Comparison of ENCODE assay signal across 17 cellular contexts in genomic region chr10:14408139-14408538, GRCh38.
DNase-seq lines count a peak whose midpoint lies in the region; ATAC-seq, FAIRE-seq and TF ChIP-seq lines count a peak whose summit lies in the region.
"Had no signal": no experiment of that assay in that cellular context is flagged by ENCODE, and none has a peak within 500 bp of the region (broad histone marks: within the 10 kb centered on the region; RNA-seq: fewer than 3 reads in every experiment).

No MANE protein-coding gene starts in this region.

- H3K4me3 ChIP-seq in GM12878 (no peak overlapping the region), smooth muscle cell (no peak overlapping the region)
- H3K4me3 ChIP-seq: K562, SJSA1 had no signal

- TF ChIP-seq EP300 in GM12878 (IDR thresholded peaks at IDR 0.05; ENCODE audit: borderline replicate concordance in 1 of 2, control insufficient read depth in 1 of 2, low read depth in 2 of 2, low read length in 2 of 2), result no peak

- H2AFZ ChIP-seq in GM12878 (ENCODE audit: control insufficient read depth, low read depth, low read length), result no peak overlapping the region
- H2AFZ ChIP-seq in smooth muscle cell (ENCODE audit: low read depth), result peak overlapping the region; percentile 67

- H4K20me1 ChIP-seq in GM12878 (ENCODE audit: control insufficient read depth, insufficient read depth) (no peaks in the 10 kb centered on the region), smooth muscle cell (ENCODE audit: low read depth) (no peaks in the 10 kb centered on the region)

- RAD21 ChIA-PET in GM12878 (lab: Charles Lee; ENCODE audit: unreplicated experiment), result no interaction called here

- H3K4me1 ChIP-seq in GM12878 (ENCODE audit: control insufficient read depth, insufficient read depth, low read length), result no peaks in the 10 kb centered on the region
- peaks cover 20% of the 10 kb centered on the region for H3K4me1 ChIP-seq in smooth muscle cell (ENCODE audit: low read depth)

- H3K27ac ChIP-seq in GM12878 (ENCODE audit: control insufficient read depth, insufficient read depth) (no peak overlapping the region), smooth muscle cell (ENCODE audit: low read depth) (peak overlapping the region; percentile 94)
- H3K27ac ChIP-seq: SJSA1 had no signal

- peaks cover 14% of the 10 kb centered on the region for H3F3A ChIP-seq in smooth muscle cell (ENCODE audit: low read depth)

- no TSS peak for BruUV-seq in GM12878 (replicated peaks; lab: Mats Ljungman, UMichigan)

- H3K79me2 ChIP-seq in GM12878 (ENCODE audit: control insufficient read depth, insufficient read depth, low read length) (no peaks in the 10 kb centered on the region), smooth muscle cell (ENCODE audit: low read depth) (no peaks in the 10 kb centered on the region)

- intact Hi-C loops in GM12878 (cut with micrococcal nuclease; ENCODE audit: unreplicated experiment), result no loop called here

- in situ Hi-C loops in GM12878 (cut with MboI), result no loop called here

- SMC1A ChIA-PET in GM12878 (lab: Charles Lee; ENCODE audit: uncharacterized antibody, unreplicated experiment), result no interaction called here

- ATAC-seq in GM12878, result 0 out of 3 replicates have a peak, but pooled peaks have one; percentile 15
- no peak for ATAC-seq in GM21367 (IDR thresholded peaks at IDR 0.05; ENCODE audit: unreplicated experiment)
- ATAC-seq: CD8-positive, alpha-beta T cell; K562 had no signal

- H3K27me3 ChIP-seq in GM12878 (replicated peaks in 1 of 2; ENCODE audit: control insufficient read depth in 2 of 2, insufficient read depth in 2 of 2, low read length in 1 of 2) (peaks cover 4% of the 10 kb centered on the region in 2 experiments), smooth muscle cell (ENCODE audit: low read depth) (no peaks in the 10 kb centered on the region)
- H3K27me3 ChIP-seq: SJSA1 had no signal

- no peaks in the 10 kb centered on the region for H3K9me3 ChIP-seq in GM12878 (replicated peaks; ENCODE audit: control insufficient read depth, insufficient read depth, low read length)
- no peaks in the 10 kb centered on the region for H3K9me3 ChIP-seq in smooth muscle cell (replicated peaks; ENCODE audit: low read depth)
- H3K9me3 ChIP-seq: SJSA1 had no signal

- no peak overlapping the region for H3K4me2 ChIP-seq in GM12878 (ENCODE audit: control insufficient read depth, insufficient read depth)
- peak overlapping the region; percentile 61 for H3K4me2 ChIP-seq in smooth muscle cell

- H3K36me3 ChIP-seq in GM12878 (ENCODE audit: control insufficient read depth in 2 of 2, insufficient read depth in 2 of 2, low read length in 1 of 2), result no peaks in the 10 kb centered on the region
- no peaks in the 10 kb centered on the region for H3K36me3 ChIP-seq in smooth muscle cell (ENCODE audit: low read depth)
- H3K36me3 ChIP-seq: SJSA1 had no signal

- CTCF ChIA-PET in GM12878 (lab: Yijun Ruan, JAX), result no interaction called here

- no peak for FAIRE-seq in GM12878 (lab: Jason Lieb, UNC)
- FAIRE-seq: D721Med, H54, K562 had no signal

- WGBS in GM12878 (ENCODE audit: insufficient coverage, insufficient replicate concordance, low lambda C conversion rate, missing lambda C conversion rate), result 22% methylated on average over 2 of the region's 2 CpGs
- WGBS in smooth muscle cell (ENCODE audit: low lambda C conversion rate), result 72% methylated on average over 2 of the region's 2 CpGs

- TF ChIP-seq CTCF in GM12878 (IDR thresholded peaks at IDR 0.05 in 2 of 3, conservative IDR thresholded peaks at IDR 0.05 in 1 of 3; ENCODE audit: control insufficient read depth in 2 of 3, extremely low read depth in 1 of 3, insufficient read depth in 1 of 3, low read depth in 3 of 3, low read length in 3 of 3) (no peak), smooth muscle cell (IDR thresholded peaks at IDR 0.05; ENCODE audit: borderline replicate concordance, insufficient read depth, poor library complexity, severe bottlenecking) (no peak)

- POLR2A ChIA-PET in GM12878 (lab: Charles Lee), result no interaction called here

- DNase-seq in NOMO-1 treated with DMSO at 0.1 percent for 48 hours (lab: John Stamatoyannopoulos, UW; ENCODE audit: unreplicated experiment), result peak; percentile 52
- no peak for DNase-seq in NOMO-1 treated with dmso at 0.1 percent for 144 hours (lab: John Stamatoyannopoulos, UW; ENCODE audit: unreplicated experiment)
- peak; percentile 24 for DNase-seq in M059J (ENCODE audit: low read depth)
- DNase-seq in GM12878 (ENCODE audit: low read depth, low spot score), result no peak
- no peak for DNase-seq in smooth muscle cell (lab: John Stamatoyannopoulos, UW; ENCODE audit: unreplicated experiment)
- no peak for DNase-seq in iPS-NIHi7 (ENCODE audit: extremely low spot score)
- DNase-seq in GDM1 (lab: John Stamatoyannopoulos, UW), result no peak
- DNase-seq: CD8-positive, alpha-beta T cell; NCI-H1092; NCI-H146; NCI-H2081 treated with DMSO at 0.1 percent for 48 hours; NCI-H774 had no signal

- TF ChIP-seq RAD21 in GM12878 (IDR thresholded peaks at IDR 0.05; ENCODE audit: insufficient read depth, low read depth, low read length), result no peak

- no peak for TF ChIP-seq POLR2A in GM12878 (IDR thresholded peaks at IDR 0.05; ENCODE audit: low read depth, low read length)

- H3K9ac ChIP-seq in GM12878 (ENCODE audit: control insufficient read depth, insufficient read depth, low read length), result no peak overlapping the region
- peak overlapping the region; percentile 68 for H3K9ac ChIP-seq in smooth muscle cell (ENCODE audit: low read depth)

TF ChIP-seq in GM12878, 131 proteins besides CTCF, POLR2A, EP300 and RAD21:
- TF ChIP-seq FOXM1 (IDR thresholded peaks at IDR 0.05; ENCODE audit: low read depth, low read length), result no peak
- no peak for TF ChIP-seq WRNIP1 (IDR thresholded peaks at IDR 0.05; ENCODE audit: borderline replicate concordance, low read depth, low read length)
- peak; percentile 84 for TF ChIP-seq SPI1 (IDR thresholded peaks at IDR 0.05; ENCODE audit: borderline replicate concordance, insufficient read depth, low read depth, low read length)
- TF ChIP-seq RUNX3 (IDR thresholded peaks at IDR 0.05; ENCODE audit: low read length), result peak; percentile 27; the same call in 1 of the 2 replicates

Comparison
In these comparisons a context has a peak if more than half of its experiments do, and no peak if none do; other contexts are left out.
1. DNase-seq: peak in NOMO-1 treated with DMSO at 0.1 percent for 48 hours (single experiment) and M059J (single experiment); none in NOMO-1 treated with dmso at 0.1 percent for 144 hours (single experiment), GM12878 (single experiment), smooth muscle cell (single experiment), iPS-NIHi7 (single experiment) and GDM1 (single experiment).